1 cellular context compared by ENCODE assay signal in genomic region chr3:141399979-141400971, GRCh38.
A peak's percentile ranks its signal among the peaks of the same experiment; 100 is the strongest.
TF ChIP-seq lines count a peak whose summit lies in the region.

No MANE protein-coding gene starts in this region.

TF ChIP-seq in liver, 16 proteins besides CTCF, POLR2A, EP300 and RAD21 (continued from another document):
- TF ChIP-seq REST (IDR thresholded peaks at IDR 0.05) (no peak), HNF4A (conservative IDR thresholded peaks at IDR 0.05) (peak; percentile 76 to 91), SP1 (IDR thresholded peaks at IDR 0.05) (peak; percentile 88), ATF3 (IDR thresholded peaks at IDR 0.05) (peak; percentile 69), RXRA (IDR thresholded peaks at IDR 0.05) (peak; percentile 48 to 54), YY1 (IDR thresholded peaks at IDR 0.05) (no peak), EGR1 (IDR thresholded peaks at IDR 0.05; ENCODE audit: low read depth in 2 of 2) (peak in 1 of 2 donors; percentile 84), HNF4G (IDR thresholded peaks at IDR 0.05) (peak; percentile 89), FOXA2 (IDR thresholded peaks at IDR 0.05) (peak; percentile 47), MAX (IDR thresholded peaks at IDR 0.05) (no peak), FOXA1 (IDR thresholded peaks at IDR 0.05) (no peak)
